In the genomic region with DNA sequence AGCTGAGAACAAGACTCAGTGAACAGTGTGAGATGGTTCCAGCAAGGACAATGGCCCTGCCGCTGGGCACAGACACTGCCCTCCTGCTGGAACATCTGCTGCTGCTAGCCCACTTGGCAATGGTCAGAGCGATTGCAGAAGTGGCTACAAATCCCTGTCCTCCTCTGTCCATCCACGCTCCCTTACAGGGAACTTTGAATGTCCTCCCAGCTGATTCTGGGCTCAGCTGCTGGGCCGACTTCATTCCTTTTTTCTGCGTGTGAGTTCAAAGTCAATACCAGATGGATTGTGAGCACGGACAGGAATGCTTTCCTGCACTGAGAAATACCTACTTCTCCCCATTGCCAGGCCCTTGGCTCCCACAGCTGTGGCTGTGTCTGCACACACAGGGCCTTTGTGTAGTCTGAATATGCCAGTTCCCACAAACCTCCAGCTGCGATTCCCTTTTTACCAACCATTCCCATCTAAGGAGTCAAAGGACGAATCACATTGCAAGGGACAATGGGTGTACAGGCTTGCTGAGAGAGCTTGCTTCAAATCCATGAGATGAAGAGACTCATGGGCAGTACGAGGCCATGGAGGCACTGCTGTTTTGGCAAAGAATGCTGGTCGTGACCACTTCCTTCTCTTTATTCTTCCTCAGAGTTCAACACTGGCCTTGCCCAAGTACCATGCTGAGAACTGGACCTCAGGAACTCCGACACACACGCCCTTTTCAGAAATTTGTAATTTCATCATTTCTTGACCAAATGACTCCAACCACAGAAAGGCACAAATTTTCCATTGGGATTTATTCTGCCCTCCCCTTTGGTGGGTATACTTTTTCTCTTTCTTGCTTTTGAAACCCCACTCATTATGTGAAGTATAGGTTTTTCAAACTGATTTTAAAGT, we compare ENCODE assay signal across 10 cellular contexts. TPM values are rescaled to one million over a fixed set of nuclear protein-coding genes. Genes with fewer than 3 reads are reported as not detected.
DNase-seq lines count a peak whose midpoint lies in the region; TF ChIP-seq lines count a peak whose summit lies in the region.
"Had no signal": no experiment of that assay in that cellular context is flagged by ENCODE, and none has a peak within 500 bp of the region (broad histone marks: within the 10 kb centered on the region; RNA-seq: fewer than 3 reads in every experiment).

No MANE protein-coding gene starts in this region.

- TF ChIP-seq POLR2A in breast epithelium (IDR thresholded peaks at IDR 0.05) (no peak), vagina (IDR thresholded peaks at IDR 0.05) (no peak)

- intact Hi-C loops in breast epithelium (cut with DNase I; ENCODE audit: low total_unique reads) (no loop called here), MCF 10A (cut with micrococcal nuclease) (loop anchor here (1.0 to 2.0 kb wide), 2 partner anchors 254 to 263 kb away; no protein-coding TSS in a partner anchor), vagina (cut with DNase I) (loop anchor here (5.0 to 10.0 kb wide), 4 partner anchors 54 to 261 kb away; no protein-coding TSS in a partner anchor)

- H3K27ac Mint-ChIP-seq in MCF 10A (ENCODE audit: low read depth, unreplicated experiment): no peak overlapping the region

- peaks cover 10 to 12% of the 10 kb centered on the region in 2 donors for H3K4me1 ChIP-seq in breast epithelium
- H3K4me1 ChIP-seq in vagina: peaks cover 52% of the 10 kb centered on the region

- H3K36me3 ChIP-seq in breast epithelium (no peaks in the 10 kb centered on the region), vagina (no peaks in the 10 kb centered on the region)

- H3K36me3 Mint-ChIP-seq in MCF 10A (ENCODE audit: insufficient read depth, unreplicated experiment): no peaks in the 10 kb centered on the region
- H3K36me3 Mint-ChIP-seq: natural killer cell treated with Interleukin-12 subunit alpha and Interleukin-12 subunit beta and Interleukin-15 and Interleukin-18, amount 100 ng/mL, for 72 hours had no signal

- H3K4me3 ChIP-seq in breast epithelium (no peak overlapping the region), fibroblast of the aortic adventitia (ENCODE audit: low read depth, low read length) (no peak overlapping the region), vagina (no peak overlapping the region)

- H3K4me3 Mint-ChIP-seq in MCF 10A (ENCODE audit: unreplicated experiment): no peak overlapping the region
- H3K4me3 Mint-ChIP-seq: natural killer cell treated with Interleukin-12 subunit alpha and Interleukin-12 subunit beta and Interleukin-15 and Interleukin-18, amount 100 ng/mL, for 72 hours had no signal

- no TSS peak for BruUV-seq in MCF 10A (replicated peaks; lab: Mats Ljungman, UMichigan)

- no peaks in the 10 kb centered on the region for H3K27me3 Mint-ChIP-seq in MCF 10A (ENCODE audit: insufficient read depth, unreplicated experiment)

- DNase-seq in breast epithelium (ENCODE audit: low spot score in 2 of 2) (peak in 1 of 2 donors; percentile 71), MCF 10A (ENCODE audit: unreplicated experiment) (no peak), fibroblast of the aortic adventitia (ENCODE audit: low read depth) (peak; percentile 39), occipital lobe (lab: John Stamatoyannopoulos, UW) (peak; percentile 70), vagina (ENCODE audit: extremely low spot score in 2 of 2) (no peak), NCI-H2196 treated with DMSO at 0.1 percent for 48 hours (lab: John Stamatoyannopoulos, UW; ENCODE audit: unreplicated experiment) (no peak), retina (no peak)
- no peak for DNase-seq in activated CD4-positive, alpha-beta T cell treated with anti-CD3 and anti-CD28 coated beads for 4 hours
- DNase-seq: NCI-H2029 had no signal

- TF ChIP-seq CTCF in breast epithelium (IDR thresholded peaks at IDR 0.05): no peak
- TF ChIP-seq CTCF in MCF 10A (IDR thresholded peaks at IDR 0.05; ENCODE audit: unreplicated experiment): no peak
- no peak for TF ChIP-seq CTCF in fibroblast of the aortic adventitia (IDR thresholded peaks at IDR 0.05; ENCODE audit: insufficient read depth, low read length)
- no peak for TF ChIP-seq CTCF in vagina (IDR thresholded peaks at IDR 0.05)

- peak overlapping the region; percentile 62 to 93 for H3K27ac ChIP-seq in breast epithelium
- peak overlapping the region; percentile 64 for H3K27ac ChIP-seq in vagina

- POLR2A ChIA-PET in MCF 10A (lab: Yijun Ruan, JAX): interaction anchor here (0.7 to 1.3 kb wide), 9 partner anchors 155 to 481 kb away, joined by 3 to 6 read pairs (median 3); no protein-coding TSS in a partner anchor

- CTCF ChIA-PET in MCF 10A (lab: Yijun Ruan, JAX): interaction anchor here (0.6 to 5.8 kb wide), 55 partner anchors 8 to 909 kb away, joined by 3 to 96 read pairs (median 5); a partner anchor contains a TSS

- no peaks in the 10 kb centered on the region for H3K9me3 Mint-ChIP-seq in MCF 10A (ENCODE audit: unreplicated experiment)
- H3K9me3 Mint-ChIP-seq: natural killer cell treated with Interleukin-12 subunit alpha and Interleukin-12 subunit beta and Interleukin-15 and Interleukin-18, amount 100 ng/mL, for 72 hours had no signal

- no peaks in the 10 kb centered on the region for H3K27me3 ChIP-seq in breast epithelium
- no peaks in the 10 kb centered on the region for H3K27me3 ChIP-seq in vagina

- peaks cover 6% of the 10 kb centered on the region for H3K4me1 Mint-ChIP-seq in MCF 10A (ENCODE audit: insufficient read depth, unreplicated experiment)

- H3K9me3 ChIP-seq in breast epithelium (no peaks in the 10 kb centered on the region), vagina (no peaks in the 10 kb centered on the region)

RNA-seq across cellular contexts. Expression of a gene that starts 44.2 kb away (rescaled TPM):
- total RNA-seq in breast epithelium (10 to 100 TPM; 12.3 to 18.7 (median 16.4) TPM), MCF 10A (2022) (8.2 and 10.8 TPM in 2 replicates), fibroblast of the aortic adventitia (ENCODE audit: low replicate concordance) (20.0 and 52.4 TPM in 2 replicates), occipital lobe (30.3 TPM), vagina (9.1 TPM)

Comparison
In these comparisons a context has a peak if more than half of its experiments do, and no peak if none do; other contexts are left out.
1. DNase-seq: peak in fibroblast of the aortic adventitia (single experiment) and occipital lobe (single experiment); none in MCF 10A (single experiment), vagina (0 of 2), activated CD4-positive, alpha-beta T cell treated with anti-CD3 and anti-CD28 coated beads for 4 hours (0 of 2), NCI-H2196 treated with DMSO at 0.1 percent for 48 hours (single experiment) and retina (single experiment).